In the genomic region with DNA sequence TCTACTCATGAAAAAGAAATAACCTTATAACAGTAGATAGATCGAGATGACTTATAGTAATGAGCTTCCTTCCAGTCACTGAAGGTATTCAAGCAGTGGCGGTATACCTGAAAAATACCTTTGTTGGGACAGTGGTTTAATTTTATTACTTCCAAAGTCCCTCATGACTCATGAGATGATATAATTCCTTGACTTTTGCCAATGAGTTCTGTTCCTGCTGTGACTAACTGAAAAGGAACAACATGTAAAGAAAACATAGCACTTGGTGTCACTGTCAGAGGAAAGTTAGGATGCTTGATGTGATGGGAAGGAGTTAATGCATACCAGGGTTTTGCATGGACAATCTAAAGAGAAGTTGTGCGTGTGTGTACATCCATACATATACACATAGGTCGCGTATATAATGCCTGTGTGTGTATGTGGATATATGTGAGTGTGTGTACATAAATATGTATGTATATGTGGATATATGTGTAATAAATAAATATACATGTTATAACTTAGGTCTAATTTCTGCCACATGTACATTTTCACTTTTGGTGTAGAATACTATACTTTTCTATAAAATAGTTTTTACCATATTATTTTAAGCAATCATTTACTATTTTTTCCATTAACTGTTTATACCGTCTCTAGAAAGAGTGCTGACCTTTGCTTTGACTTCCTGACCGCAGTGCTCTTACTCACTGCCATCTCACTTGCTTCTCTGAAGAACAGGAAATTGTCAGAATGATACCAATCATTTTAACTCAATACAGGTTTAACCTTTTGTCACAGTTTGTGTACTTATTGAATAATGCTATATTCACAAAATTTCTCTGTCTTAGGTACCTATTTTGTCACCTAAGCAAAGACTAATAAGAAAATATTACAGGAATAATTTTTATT, we compare ENCODE assay signal across 11 cellular contexts. TPM values are rescaled to one million over a fixed set of nuclear protein-coding genes. Genes with fewer than 3 reads are reported as not detected.
A peak's percentile ranks its signal among the peaks of the same experiment; 100 is the strongest.
DNase-seq lines count a peak whose midpoint lies in the region; ATAC-seq, FAIRE-seq and TF ChIP-seq lines count a peak whose summit lies in the region.
"Had no signal": no experiment of that assay in that cellular context is flagged by ENCODE, and none has a peak within 500 bp of the region (broad histone marks: within the 10 kb centered on the region; RNA-seq: fewer than 3 reads in every experiment).

No MANE protein-coding gene starts in this region.

- peak in 1 of 3 donors; percentile 79 for DNase-seq in CD4-positive, CD25-positive, alpha-beta regulatory T cell
- peak; percentile 85 for DNase-seq in HT1080 (ENCODE audit: low read depth)
- peak; percentile 38 for DNase-seq in glomerular visceral epithelial cell (ENCODE audit: extremely low spot score)
- DNase-seq in kidney = no peak
- no peak for DNase-seq in nephron progenitor cell
- no peak for DNase-seq in NCI-H128 (lab: John Stamatoyannopoulos, UW; ENCODE audit: unreplicated experiment)
- DNase-seq: DMS53, SHP77 treated with DMSO at 0.1 percent for 48 hours had no signal

- peaks cover 13% of the 10 kb centered on the region for H3K4me1 ChIP-seq in CD4-positive, CD25-positive, alpha-beta regulatory T cell (ENCODE audit: control insufficient read depth, insufficient read depth, low read length, poor library complexity, severe bottlenecking)
- H3K4me1 ChIP-seq in kidney (ENCODE audit: control insufficient read depth in 1 of 2, insufficient read depth in 1 of 2, low read depth in 1 of 2, low read length in 2 of 2) = no peaks in the 10 kb centered on the region
- H3K4me1 ChIP-seq: vagina had no signal

- H3K27ac Mint-ChIP-seq in CD4-positive, CD25-positive, alpha-beta regulatory T cell = peak overlapping the region; percentile 8 to 84 (median 61)
- H3K27ac Mint-ChIP-seq in activated naive CD4-positive, alpha-beta T cell treated with anti-CD3 and anti-CD28 coated beads, Interleukin-2, amount 50 U/mL, for 24 hours = peak overlapping the region; percentile 59
- H3K27ac Mint-ChIP-seq in nephron progenitor cell = no peak overlapping the region

- intact Hi-C loops in kidney (cut with DNase I) = no loop called here

- no peak overlapping the region for H3K4me3 Mint-ChIP-seq in CD4-positive, CD25-positive, alpha-beta regulatory T cell
- H3K4me3 Mint-ChIP-seq in activated naive CD4-positive, alpha-beta T cell treated with anti-CD3 and anti-CD28 coated beads, Interleukin-2, amount 50 U/mL, for 24 hours = no peak overlapping the region
- H3K4me3 Mint-ChIP-seq in nephron progenitor cell = no peak overlapping the region

- H3K9me3 ChIP-seq in CD4-positive, CD25-positive, alpha-beta regulatory T cell (ENCODE audit: control insufficient read depth in 2 of 2, low read length in 2 of 2) = no peaks in the 10 kb centered on the region
- no peaks in the 10 kb centered on the region for H3K9me3 ChIP-seq in kidney (ENCODE audit: control insufficient read depth in 1 of 2, low read length in 2 of 2)
- H3K9me3 ChIP-seq: vagina had no signal

- no peaks in the 10 kb centered on the region for H3K36me3 ChIP-seq in CD4-positive, CD25-positive, alpha-beta regulatory T cell (ENCODE audit: control insufficient read depth, insufficient read depth, low read length)
- no peaks in the 10 kb centered on the region for H3K36me3 ChIP-seq in kidney (ENCODE audit: control insufficient read depth in 1 of 2, insufficient read depth in 2 of 2, low read length in 2 of 2)

- ATAC-seq in CD4-positive, CD25-positive, alpha-beta regulatory T cell (ENCODE audit: low read depth in 2 of 2) = peak; percentile 96 to 100
- ATAC-seq in HG03457 (IDR thresholded peaks at IDR 0.05; ENCODE audit: unreplicated experiment) = no peak

- H3K4me3 ChIP-seq in CD4-positive, CD25-positive, alpha-beta regulatory T cell (ENCODE audit: low read depth, low read length) = peak overlapping the region; percentile 54
- no peak overlapping the region for H3K4me3 ChIP-seq in kidney (ENCODE audit: low read length in 2 of 2)
- H3K4me3 ChIP-seq: vagina had no signal

- H3K27me3 Mint-ChIP-seq in CD4-positive, CD25-positive, alpha-beta regulatory T cell = no peaks in the 10 kb centered on the region
- H3K27me3 Mint-ChIP-seq in activated naive CD4-positive, alpha-beta T cell treated with anti-CD3 and anti-CD28 coated beads, Interleukin-2, amount 50 U/mL, for 24 hours = no peaks in the 10 kb centered on the region
- H3K27me3 Mint-ChIP-seq in nephron progenitor cell (ENCODE audit: low read depth, poor library complexity) = no peaks in the 10 kb centered on the region

- peak overlapping the region; percentile 38 for H3K27ac ChIP-seq in CD4-positive, CD25-positive, alpha-beta regulatory T cell (ENCODE audit: insufficient read depth, low read length, poor library complexity, severe bottlenecking)
- H3K27ac ChIP-seq in kidney (ENCODE audit: low read depth in 2 of 2, low read length in 2 of 2) = no peak overlapping the region
- H3K27ac ChIP-seq: vagina had no signal

- peaks cover 7% of the 10 kb centered on the region for H3K36me3 Mint-ChIP-seq in CD4-positive, CD25-positive, alpha-beta regulatory T cell
- H3K36me3 Mint-ChIP-seq in activated naive CD4-positive, alpha-beta T cell treated with anti-CD3 and anti-CD28 coated beads, Interleukin-2, amount 50 U/mL, for 24 hours = peaks cover 11% of the 10 kb centered on the region
- H3K36me3 Mint-ChIP-seq in nephron progenitor cell (ENCODE audit: low read depth) = peaks cover 42% of the 10 kb centered on the region

- no peaks in the 10 kb centered on the region for H3K9me3 Mint-ChIP-seq in CD4-positive, CD25-positive, alpha-beta regulatory T cell
- no peaks in the 10 kb centered on the region for H3K9me3 Mint-ChIP-seq in activated naive CD4-positive, alpha-beta T cell treated with anti-CD3 and anti-CD28 coated beads, Interleukin-2, amount 50 U/mL, for 24 hours
- H3K9me3 Mint-ChIP-seq in nephron progenitor cell = no peaks in the 10 kb centered on the region

- H3K9ac ChIP-seq in kidney (ENCODE audit: low read length in 2 of 2) = no peak overlapping the region

- no peak for FAIRE-seq in kidney (lab: Jason Lieb, UNC)

- peaks cover 12 to 46% (median 27%) of the 10 kb centered on the region in 4 donors for H3K4me1 Mint-ChIP-seq in CD4-positive, CD25-positive, alpha-beta regulatory T cell
- H3K4me1 Mint-ChIP-seq in activated naive CD4-positive, alpha-beta T cell treated with anti-CD3 and anti-CD28 coated beads, Interleukin-2, amount 50 U/mL, for 24 hours = peaks cover 14% of the 10 kb centered on the region
- H3K4me1 Mint-ChIP-seq in nephron progenitor cell = no peaks in the 10 kb centered on the region

- H3K27me3 ChIP-seq in CD4-positive, CD25-positive, alpha-beta regulatory T cell (ENCODE audit: control insufficient read depth, insufficient read depth, low read length) = no peaks in the 10 kb centered on the region
- H3K27me3 ChIP-seq: vagina had no signal

- no peak for TF ChIP-seq CTCF in kidney (IDR thresholded peaks at IDR 0.05; ENCODE audit: borderline replicate concordance, extremely low read depth, insufficient read depth)
- no peak for TF ChIP-seq CTCF in nephron progenitor cell (IDR thresholded peaks at IDR 0.05)

RNA-seq across cellular contexts. Expression of a gene that starts 12.6 kb away (rescaled TPM):
- total RNA-seq in CD4-positive, CD25-positive, alpha-beta regulatory T cell = 83.7 TPM
- 10 to 100 TPM; 37.5 to 46.4 (median 41.7) TPM for polyA plus RNA-seq in CD4-positive, CD25-positive, alpha-beta regulatory T cell
- 37.8 and 53.9 TPM in 2 replicates for total RNA-seq in HT1080 (2014; rRNA removed; shearing (Covaris generic))
- polyA plus RNA-seq in HT1080 (2015; cell fraction: cytosol; rRNA removed) = 63.2 and 89.1 TPM in 2 replicates
- 52.6 and 55.7 TPM in 2 replicates for polyA plus RNA-seq in HT1080 (2015; cell fraction: nucleus; rRNA removed)
- 67.1 TPM for total RNA-seq in kidney
- polyA plus RNA-seq in kidney (ENCODE audit: insufficient read depth, low read depth, low replicate concordance) = 13.4 TPM

RNA-seq across cellular contexts. Expression of a gene that starts 14.9 kb away (rescaled TPM):
- total RNA-seq in CD4-positive, CD25-positive, alpha-beta regulatory T cell = 17.2 TPM
- polyA plus RNA-seq in CD4-positive, CD25-positive, alpha-beta regulatory T cell = 10 to 100 TPM; 18.8 to 40.4 (median 25.9) TPM
- total RNA-seq in HT1080 (2014; rRNA removed; shearing (Covaris generic)) = 33.6 and 37.0 TPM in 2 replicates
- polyA plus RNA-seq in HT1080 (2015; cell fraction: cytosol; rRNA removed) = 38.0 and 41.9 TPM in 2 replicates
- polyA plus RNA-seq in HT1080 (2015; cell fraction: nucleus; rRNA removed) = 17.6 and 18.7 TPM in 2 replicates
- total RNA-seq in kidney = 19.6 TPM
- 15.7 TPM for polyA plus RNA-seq in kidney (ENCODE audit: insufficient read depth, low read depth, low replicate concordance)

RNA-seq across cellular contexts. Expression of a gene that starts 15.0 kb away (rescaled TPM):
- total RNA-seq in CD4-positive, CD25-positive, alpha-beta regulatory T cell = 1.9 TPM
- polyA plus RNA-seq in CD4-positive, CD25-positive, alpha-beta regulatory T cell = 1 to 10 TPM; 4.7 to 6.2 (median 5.6) TPM
- total RNA-seq in HT1080 (2014; rRNA removed; shearing (Covaris generic)) = 2.1 and 2.7 TPM in 2 replicates
- 3.6 and 3.7 TPM in 2 replicates for polyA plus RNA-seq in HT1080 (2015; cell fraction: cytosol; rRNA removed)
- 0.79 and 0.92 TPM in 2 replicates for polyA plus RNA-seq in HT1080 (2015; cell fraction: nucleus; rRNA removed)
- 1.5 TPM for total RNA-seq in kidney
- polyA plus RNA-seq in kidney (ENCODE audit: insufficient read depth, low read depth, low replicate concordance) = 2.6 TPM

Comparison
In these comparisons a context has a peak if more than half of its experiments do, and no peak if none do; other contexts are left out.
1. DNase-seq: peak in HT1080 (single experiment) and glomerular visceral epithelial cell (single experiment); none in kidney (single experiment), nephron progenitor cell (single experiment) and NCI-H128 (single experiment).